In genomic region chr6:89360415-89360999, GRCh38 we compare ENCODE assay signal across 8 cellular contexts. TPM values are rescaled to one million over a fixed set of nuclear protein-coding genes. Genes with fewer than 3 reads are reported as not detected.
DNase-seq lines count a peak whose midpoint lies in the region; ATAC-seq and TF ChIP-seq lines count a peak whose summit lies in the region.

No MANE protein-coding gene starts in this region.

- no peak for TF ChIP-seq EP300 in suprapubic skin (IDR thresholded peaks at IDR 0.05)

- no peak overlapping the region for H3K9ac ChIP-seq in Loucy (ENCODE audit: low read depth, low read length, poor library complexity, severe bottlenecking)

- H3K9me2 ChIP-seq in Loucy (replicated peaks; ENCODE audit: low read depth, low read length), result no peaks in the 10 kb centered on the region

- H3K9me3 ChIP-seq in Loucy (ENCODE audit: insufficient read depth, low read depth, low read length) (no peaks in the 10 kb centered on the region), suprapubic skin (no peaks in the 10 kb centered on the region)

- TF ChIP-seq CTCF in Loucy (conservative IDR thresholded peaks at IDR 0.05; ENCODE audit: low read length), result no peak
- TF ChIP-seq CTCF in lower leg skin (IDR thresholded peaks at IDR 0.05), result no peak
- TF ChIP-seq CTCF in suprapubic skin (IDR thresholded peaks at IDR 0.05), result no peak

- peak overlapping the region; percentile 15 for H3K4me2 ChIP-seq in Loucy (ENCODE audit: low read depth, low read length, poor library complexity, severe bottlenecking)

- H3K27me3 ChIP-seq in Loucy (ENCODE audit: insufficient read depth, low read length, poor library complexity, severe bottlenecking) (no peaks in the 10 kb centered on the region), suprapubic skin (no peaks in the 10 kb centered on the region)

- H3K4me3 ChIP-seq in Loucy (ENCODE audit: low read length, poor library complexity, severe bottlenecking) (no peak overlapping the region), lower leg skin (ENCODE audit: low read depth, poor library complexity, severe bottlenecking) (no peak overlapping the region), suprapubic skin (no peak overlapping the region)

- no peaks in the 10 kb centered on the region for H3F3A ChIP-seq in Loucy (ENCODE audit: low read depth)

- DNase-seq in hepatic stellate cell (ENCODE audit: low spot score) (peak; percentile 32), lower leg skin (ENCODE audit: low spot score in 2 of 2) (no peak), dermis blood vessel endothelial cell (no peak), suprapubic skin (ENCODE audit: low spot score in 2 of 2) (no peak), NCI-H2227 (lab: John Stamatoyannopoulos, UW; ENCODE audit: unreplicated experiment) (no peak)

- peak; percentile 51 for ATAC-seq in GM18498 (IDR thresholded peaks at IDR 0.05; ENCODE audit: unreplicated experiment)
- ATAC-seq in GM21737 (IDR thresholded peaks at IDR 0.05; ENCODE audit: unreplicated experiment), result peak; percentile 37

- H3K79me2 ChIP-seq in Loucy (ENCODE audit: insufficient read depth, low read length), result no peaks in the 10 kb centered on the region; the same call in 1 of the 2 replicates

- no peaks in the 10 kb centered on the region for H4K20me1 ChIP-seq in Loucy (ENCODE audit: insufficient read depth, low read length, poor library complexity, severe bottlenecking)

- H3K27ac ChIP-seq in suprapubic skin, result no peak overlapping the region

- no peak overlapping the region for H2AFZ ChIP-seq in Loucy (ENCODE audit: low read length)

- WGBS in lower leg skin, 2 donors, result 98% methylated on average over 2 of the region's 2 CpGs
- WGBS in suprapubic skin, result 86% methylated on average over 2 of the region's 2 CpGs

- no peak for TF ChIP-seq POLR2A in lower leg skin (IDR thresholded peaks at IDR 0.05)
- no peak for TF ChIP-seq POLR2A in suprapubic skin (IDR thresholded peaks at IDR 0.05)

- intact Hi-C loops in lower leg skin (cut with DNase I; ENCODE audit: low total_unique reads), result no loop called here

- H3K4me1 ChIP-seq in Loucy (ENCODE audit: insufficient read depth, low read length, poor library complexity, severe bottlenecking) (peaks cover 66% of the 10 kb centered on the region), suprapubic skin (no peaks in the 10 kb centered on the region)

- H3K36me3 ChIP-seq in Loucy (ENCODE audit: insufficient read depth, low read length) (no peaks in the 10 kb centered on the region), suprapubic skin (no peaks in the 10 kb centered on the region)

RNA-seq across cellular contexts. Expression of gene UBE2J1, which starts 8.0 kb away (rescaled TPM):
- 10 to 100 TPM; 15.9 to 26.7 (median 22.6) TPM for total RNA-seq in lower leg skin
- 48.2 and 65.5 TPM in 2 replicates for total RNA-seq in dermis blood vessel endothelial cell
- 10 to 100 TPM; 18.7 to 26.1 (median 20.6) TPM for total RNA-seq in suprapubic skin

RNA-seq across cellular contexts. Expression of gene GABRR2, which starts 45.4 kb away (rescaled TPM):
- total RNA-seq in lower leg skin (under 1 TPM in 2 of 4 donors, not detected in 2; 0.27 to 0.62 TPM), dermis blood vessel endothelial cell (0.14 and 0.51 TPM in 2 replicates), suprapubic skin (under 1 TPM in 1 of 4 donors, not detected in 3; 0.89 TPM)

RNA-seq across cellular contexts. Expression of gene RRAGD, which starts 51.6 kb away (rescaled TPM):
- 10 to 100 TPM; 13.3 to 22.3 (median 20.1) TPM for total RNA-seq in lower leg skin
- 0.51 and 1.2 TPM in 2 replicates for total RNA-seq in dermis blood vessel endothelial cell
- total RNA-seq in suprapubic skin, result 10 to 100 TPM; 13.7 to 24.3 (median 17.9) TPM
